In genomic region chr12:6199531-6200265, GRCh38 we compare ENCODE assay signal across 7 cellular contexts. TPM values are rescaled to one million over a fixed set of nuclear protein-coding genes. Genes with fewer than 3 reads are reported as not detected.
A peak's percentile ranks its signal among the peaks of the same experiment; 100 is the strongest.
DNase-seq lines count a peak whose midpoint lies in the region; ATAC-seq and TF ChIP-seq lines count a peak whose summit lies in the region.

No MANE protein-coding gene starts in this region.

- H3K4me1 ChIP-seq in cardiac muscle cell (ENCODE audit: low read depth) (peaks cover 3% of the 10 kb centered on the region), rectal smooth muscle tissue (ENCODE audit: control insufficient read depth, insufficient read depth, low read length) (peaks cover 48% of the 10 kb centered on the region)

- no peaks in the 10 kb centered on the region for H3K9me3 Mint-ChIP-seq in HFFc6

- H3K27ac ChIP-seq in WERI-Rb-1 (peak overlapping the region; percentile 78), cardiac muscle cell (no peak overlapping the region), rectal smooth muscle tissue (ENCODE audit: low read depth, low read length) (peak overlapping the region; percentile 99)

- H3K9ac ChIP-seq in rectal smooth muscle tissue (ENCODE audit: low read length), result peak overlapping the region; percentile 87

- TF ChIP-seq CTCF in HFFc6 (IDR thresholded peaks at IDR 0.05) (no peak), WERI-Rb-1 (IDR thresholded peaks at IDR 0.05; ENCODE audit: low read depth, low read length) (no peak), cardiac muscle cell (IDR thresholded peaks at IDR 0.05; ENCODE audit: low read depth, low read length) (no peak)

- H3K36me3 Mint-ChIP-seq in HFFc6 (ENCODE audit: low read depth), result no peaks in the 10 kb centered on the region

- peak overlapping the region; percentile 76 for H3K27ac Mint-ChIP-seq in HFFc6

- H3K36me3 ChIP-seq in WERI-Rb-1 (no peaks in the 10 kb centered on the region), cardiac muscle cell (no peaks in the 10 kb centered on the region), rectal smooth muscle tissue (ENCODE audit: control insufficient read depth, insufficient read depth, low read length) (no peaks in the 10 kb centered on the region)

- H3K27me3 ChIP-seq in WERI-Rb-1 (ENCODE audit: insufficient read depth, low read depth, severe bottlenecking) (no peaks in the 10 kb centered on the region), cardiac muscle cell (peaks cover 52% of the 10 kb centered on the region), rectal smooth muscle tissue (ENCODE audit: control insufficient read depth, insufficient read depth, low read length) (no peaks in the 10 kb centered on the region)

- peak overlapping the region; percentile 62 for H3K4me3 ChIP-seq in WERI-Rb-1 (ENCODE audit: low read depth, low read length)
- peak overlapping the region; percentile 45 for H3K4me3 ChIP-seq in cardiac muscle cell
- peak overlapping the region; percentile 75 for H3K4me3 ChIP-seq in rectal smooth muscle tissue (ENCODE audit: low read length)

- peaks cover 6% of the 10 kb centered on the region; the same call in 1 of the 2 replicates for H3K27me3 Mint-ChIP-seq in HFFc6 (ENCODE audit: insufficient read depth)

- H3K9me3 ChIP-seq in WERI-Rb-1 (ENCODE audit: severe bottlenecking) (no peaks in the 10 kb centered on the region), cardiac muscle cell (ENCODE audit: low read depth) (no peaks in the 10 kb centered on the region)

- no peak for DNase-seq in HFFc6
- peak; percentile 81 for DNase-seq in WERI-Rb-1
- peak; percentile 49 to 54 for DNase-seq in cardiac muscle cell (ENCODE audit: low read depth in 1 of 2, low spot score in 1 of 2)
- no peak for DNase-seq in stimulated activated naive CD4-positive, alpha-beta T cell (lab: John Stamatoyannopoulos, UW)

- H3K4me1 Mint-ChIP-seq in HFFc6 (ENCODE audit: low read depth), result peaks cover 51% of the 10 kb centered on the region

- ATAC-seq in activated CD4-positive, CD25-positive, alpha-beta regulatory T cell treated with anti-CD3 and anti-CD28 coated beads, Interleukin-2, amount 50 U/mL, for 24 hours, result no peak
- no peak for ATAC-seq in GM21390 (IDR thresholded peaks at IDR 0.05; ENCODE audit: unreplicated experiment)

- H3K4me3 Mint-ChIP-seq in HFFc6, result peak overlapping the region; percentile 82

RNA-seq across cellular contexts. Expression of gene CD9, which starts 0.5 kb away (rescaled TPM):
- total RNA-seq in HFFc6 (2021; fragmentation: NEBNext Ultra II Directional; extraction: Animal tissue kit (Norgen Biotek cat#: 25700)), result 10 to 100 TPM; 43.2 to 72.6 (median 46.4) TPM
- total RNA-seq in cardiac muscle cell, result 11.6 and 15.8 TPM in 2 replicates
- 14.7 and 37.9 TPM in 2 replicates for polyA plus RNA-seq in cardiac muscle cell

Comparison
In these comparisons a context has a peak if more than half of its experiments do, and no peak if none do; other contexts are left out.
1. DNase-seq: peak in WERI-Rb-1 (single experiment) and cardiac muscle cell (2 of 2); none in HFFc6 (single experiment) and stimulated activated naive CD4-positive, alpha-beta T cell (0 of 6).
2. Peak in every context shown above with its lines, with median percentiles within 50 percentile points of each other: H3K4me3 ChIP-seq.